In the genomic region with DNA sequence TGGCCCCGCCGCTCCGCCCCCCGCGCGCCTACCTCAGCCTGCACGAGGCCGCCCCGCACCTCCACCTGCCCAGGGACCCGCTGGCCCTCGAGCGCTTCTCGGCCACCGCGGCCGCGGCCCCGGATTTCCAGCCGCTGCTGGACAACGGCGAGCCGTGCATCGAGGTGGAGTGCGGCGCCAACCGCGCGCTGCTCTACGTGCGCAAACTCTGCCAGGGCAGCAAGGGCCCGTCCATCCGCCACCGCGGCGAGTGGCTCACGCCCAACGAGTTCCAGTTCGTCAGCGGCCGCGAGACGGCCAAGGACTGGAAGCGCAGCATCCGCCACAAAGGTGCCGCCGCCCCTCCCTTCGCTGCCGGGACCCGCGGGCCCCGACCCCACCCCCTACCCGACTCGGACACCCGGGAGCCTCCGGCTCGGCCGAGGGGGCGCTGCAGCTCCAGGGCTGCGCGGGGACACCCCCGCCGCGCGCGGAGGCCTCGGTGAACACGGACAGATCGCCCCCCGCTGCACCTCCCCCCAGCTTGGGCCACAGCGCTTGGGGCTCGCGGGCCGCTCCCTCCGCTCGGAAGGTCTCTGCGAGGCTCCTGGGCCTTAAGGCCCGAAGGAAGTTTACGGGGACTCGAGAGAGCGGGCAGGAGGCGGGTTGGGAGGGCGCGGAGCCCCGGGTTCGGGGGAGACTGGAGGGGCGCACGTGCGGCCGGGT, we compare ENCODE assay signal across 8 cellular contexts. TPM values are rescaled to one million over a fixed set of nuclear protein-coding genes. Genes with fewer than 3 reads are reported as not detected.
DNase-seq lines count a peak whose midpoint lies in the region; ATAC-seq lines count a peak whose summit lies in the region.

No MANE protein-coding gene starts in this region.

- H3K27me3 ChIP-seq in thymus (ENCODE audit: control insufficient read depth, insufficient read depth): peaks cover 80% of the 10 kb centered on the region

- H3K4me1 Mint-ChIP-seq in T-helper 17 cell: peaks cover 14% of the 10 kb centered on the region

- H3K36me3 ChIP-seq in thymus (ENCODE audit: control insufficient read depth, insufficient read depth): no peaks in the 10 kb centered on the region

- peak overlapping the region; percentile 63 for H3K4me3 Mint-ChIP-seq in T-helper 17 cell

- WGBS in thymus: under 1% methylated on average over 89 of the region's 89 CpGs

- H3K4me1 ChIP-seq in thymus (ENCODE audit: control insufficient read depth, insufficient read depth, low read length): peaks cover 20% of the 10 kb centered on the region

- no peaks in the 10 kb centered on the region for H3K36me3 Mint-ChIP-seq in T-helper 17 cell (ENCODE audit: low read depth)

- H3K9me3 ChIP-seq in T-helper 17 cell (ENCODE audit: control insufficient read depth, low read length, poor library complexity, severe bottlenecking) (no peaks in the 10 kb centered on the region), iPS-18c (ENCODE audit: control insufficient read depth, insufficient read depth, low read length) (no peaks in the 10 kb centered on the region), thymus (ENCODE audit: control insufficient read depth) (peaks cover 1% of the 10 kb centered on the region)

- H3K27me3 Mint-ChIP-seq in T-helper 17 cell: peaks cover 58% of the 10 kb centered on the region

- no peak overlapping the region for H3K27ac Mint-ChIP-seq in T-helper 17 cell

- in situ Hi-C loops in G401 (cut with HindIII; ENCODE audit: low sequenced_read_pairs): no loop called here

- ATAC-seq in T-helper 17 cell: no peak
- no peak for ATAC-seq in GM18517 (IDR thresholded peaks at IDR 0.05; ENCODE audit: unreplicated experiment)
- no peak for ATAC-seq in HG03097 (IDR thresholded peaks at IDR 0.05; ENCODE audit: low FRiP score, unreplicated experiment)

- H3K4me3 ChIP-seq in iPS-18c (ENCODE audit: insufficient read depth, low read depth, low read length) (peak overlapping the region; percentile 46), thymus (ENCODE audit: low read length) (peak overlapping the region; percentile 47)

- H3K27ac ChIP-seq in thymus (ENCODE audit: low read depth): no peak overlapping the region

- peak; percentile 74 for DNase-seq in NCI-H82 (lab: John Stamatoyannopoulos, UW)
- DNase-seq in NCI-H82 treated with DMSO at 0.1 percent for 48 hours (lab: John Stamatoyannopoulos, UW; ENCODE audit: unreplicated experiment): no peak
- DNase-seq in T-helper 17 cell: no peak
- no peak for DNase-seq in G401 (ENCODE audit: low spot score)

RNA-seq across cellular contexts. Expression of a gene that starts 1.0 kb away (rescaled TPM):
- not detected for total RNA-seq in T-helper 17 cell
- 1.7 TPM for polyA plus RNA-seq in thymus
- 398 and 434 TPM in 2 replicates for total RNA-seq in G401 (2014; rRNA removed; shearing (Covaris generic))

RNA-seq across cellular contexts. Expression of a gene that starts 34.3 kb away (rescaled TPM):
- total RNA-seq in T-helper 17 cell: 10 to 100 TPM; 45.2 to 51.7 TPM
- polyA plus RNA-seq in thymus: 74.3 TPM
- total RNA-seq in G401 (2014; rRNA removed; shearing (Covaris generic)): 193 and 221 TPM in 2 replicates

RNA-seq across cellular contexts. Expression of a gene that starts 35.6 kb away (rescaled TPM):
- total RNA-seq in T-helper 17 cell: 10 to 100 TPM; 16.1 to 16.6 TPM
- polyA plus RNA-seq in thymus: 34.5 TPM
- 23.3 and 25.4 TPM in 2 replicates for total RNA-seq in G401 (2014; rRNA removed; shearing (Covaris generic))

RNA-seq across cellular contexts. Expression of a gene that starts 41.5 kb away (rescaled TPM):
- total RNA-seq in T-helper 17 cell: 1 to 10 TPM; 3.4 to 4.3 TPM
- polyA plus RNA-seq in thymus: 1.7 TPM
- 4.3 and 5.5 TPM in 2 replicates for total RNA-seq in G401 (2014; rRNA removed; shearing (Covaris generic))

RNA-seq across cellular contexts. Expression of a gene that starts 57.1 kb away (rescaled TPM):
- not detected for total RNA-seq in T-helper 17 cell
- 0.59 TPM for polyA plus RNA-seq in thymus
- 0.17 TPM in 1 of 2 replicates, not detected in the other for total RNA-seq in G401 (2014; rRNA removed; shearing (Covaris generic))

Comparison
In these comparisons a context has a peak if more than half of its experiments do, and no peak if none do; other contexts are left out.
1. RNA of a gene that starts 1.0 kb away (total RNA-seq): 398 to 434 TPM in G401; not detected in T-helper 17 cell; every median in the first group is over 100 times any median in the second.